Comparison of ENCODE assay signal across 8 cellular contexts in the genomic region with DNA sequence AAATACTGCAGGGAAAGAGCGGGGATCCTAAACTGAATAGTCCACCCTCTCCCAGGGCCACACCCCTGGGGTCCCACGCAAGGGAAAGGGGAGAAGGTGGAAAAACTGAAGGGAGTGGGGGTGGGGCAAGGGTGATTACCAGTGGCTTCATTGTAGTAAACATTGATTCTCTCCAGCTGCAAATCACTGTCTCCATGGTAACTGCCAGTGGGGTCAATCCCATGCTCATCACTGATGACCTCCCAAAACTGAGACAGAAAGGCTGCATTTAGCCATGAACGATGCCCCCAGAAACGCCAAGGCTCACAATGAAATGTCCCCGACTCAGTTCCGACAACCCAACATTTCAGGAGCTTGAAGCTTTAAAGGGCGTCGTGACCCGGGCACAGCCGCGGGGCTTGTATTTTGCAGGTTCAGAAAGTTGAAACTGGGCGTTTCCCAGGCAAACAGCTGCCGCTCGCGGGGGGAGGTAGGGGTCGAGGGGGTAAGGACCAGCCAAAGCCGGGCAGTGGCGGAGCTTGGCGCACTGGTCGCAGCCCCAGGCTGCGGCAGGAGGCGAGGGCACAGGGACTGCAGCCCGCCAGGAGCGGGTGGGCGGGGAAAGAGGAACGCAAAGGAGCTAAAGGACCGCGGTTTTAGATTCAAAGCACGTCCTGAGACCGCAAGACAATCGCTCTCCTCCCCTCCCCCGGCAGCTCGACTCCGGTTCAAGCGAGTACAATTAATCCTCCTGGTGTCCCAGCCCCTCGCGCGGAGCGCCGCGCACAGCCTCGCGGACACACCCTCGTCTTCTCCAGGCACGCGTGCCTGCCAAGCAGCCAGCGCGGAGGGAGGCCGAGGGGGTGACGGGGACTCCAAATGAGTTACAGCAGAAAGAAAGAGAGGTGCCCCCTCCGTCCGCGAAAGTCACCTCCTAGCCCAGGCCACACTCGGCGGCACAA. TPM values are rescaled to one million over a fixed set of nuclear protein-coding genes. Genes with fewer than 3 reads are reported as not detected.
DNase-seq lines count a peak whose midpoint lies in the region; ATAC-seq and TF ChIP-seq lines count a peak whose summit lies in the region.

No MANE protein-coding gene starts in this region.

- H3K36me3 Mint-ChIP-seq in activated CD8-positive, alpha-beta memory T cell treated with anti-CD3 and anti-CD28 coated beads, Interleukin-2, amount 10 ng/mL, durations not matched to agents 7 days and 5 days, result peaks cover 7% of the 10 kb centered on the region

- peak overlapping the region; percentile 35 for H3K4me3 ChIP-seq in LNCaP clone FGC (ENCODE audit: low read depth, low read length)

- H3K4me1 Mint-ChIP-seq in activated CD8-positive, alpha-beta memory T cell treated with anti-CD3 and anti-CD28 coated beads, Interleukin-2, amount 10 ng/mL, durations not matched to agents 7 days and 5 days, result peaks cover 33% of the 10 kb centered on the region

- peak; percentile 52 for DNase-seq in EL
- DNase-seq in LNCaP clone FGC (ENCODE audit: low read depth), result no peak
- no peak for DNase-seq in activated CD8-positive, alpha-beta memory T cell treated with anti-CD3 and anti-CD28 coated beads, Interleukin-2, amount 10 ng/mL, durations not matched to agents 7 days and 5 days
- peak; percentile 54 for DNase-seq in germinal center (ENCODE audit: low spot score)
- DNase-seq in pons (ENCODE audit: low spot score), result peak; percentile 60
- no peak for DNase-seq in dedifferentiated amniotic fluid mesenchymal stem cell (ENCODE audit: extremely low spot score)
- DNase-seq in stimulated activated CD4-positive, alpha-beta T cell treated with anti-CD3 and anti-CD28 coated beads, Interleukin-4, amount 100 ng/mL, for 4 hours, result no peak

- TF ChIP-seq CTCF in LNCaP clone FGC (IDR thresholded peaks at IDR 0.05; ENCODE audit: control insufficient read depth, extremely low read depth, insufficient read depth), result no peak

- peaks cover 71% of the 10 kb centered on the region for H3K27me3 Mint-ChIP-seq in activated CD8-positive, alpha-beta memory T cell treated with anti-CD3 and anti-CD28 coated beads, Interleukin-2, amount 10 ng/mL, durations not matched to agents 7 days and 5 days

- peaks cover 5% of the 10 kb centered on the region for H3K9me3 Mint-ChIP-seq in activated CD8-positive, alpha-beta memory T cell treated with anti-CD3 and anti-CD28 coated beads, Interleukin-2, amount 10 ng/mL, durations not matched to agents 7 days and 5 days (ENCODE audit: low read depth)

- H3K4me3 Mint-ChIP-seq in activated CD8-positive, alpha-beta memory T cell treated with anti-CD3 and anti-CD28 coated beads, Interleukin-2, amount 10 ng/mL, durations not matched to agents 7 days and 5 days, result peak overlapping the region; percentile 42

- ATAC-seq in activated CD8-positive, alpha-beta memory T cell treated with anti-CD3 and anti-CD28 coated beads, Interleukin-2, amount 10 ng/mL, durations not matched to agents 7 days and 5 days, result peak; percentile 20
- ATAC-seq in HG03378 (IDR thresholded peaks at IDR 0.05; ENCODE audit: unreplicated experiment), result no peak

- H3K27ac Mint-ChIP-seq in activated CD8-positive, alpha-beta memory T cell treated with anti-CD3 and anti-CD28 coated beads, Interleukin-2, amount 10 ng/mL, durations not matched to agents 7 days and 5 days, result no peak overlapping the region

- CTCF ChIA-PET in activated CD8-positive, alpha-beta memory T cell treated with anti-CD3 and anti-CD28 coated beads, Interleukin-2, amount 10 ng/mL, durations not matched to agents 7 days and 5 days (lab: Charles Lee), result interaction anchor here (1.6 kb wide), 1 partner anchor 25 kb away, joined by 5 read pairs; no protein-coding TSS in a partner anchor

RNA-seq across cellular contexts. Expression of gene TUBB2B, which starts 0.8 kb away (rescaled TPM):
- not detected for total RNA-seq in activated CD8-positive, alpha-beta memory T cell treated with anti-CD3 and anti-CD28 coated beads, Interleukin-2, amount 10 ng/mL, durations not matched to agents 7 days and 5 days

RNA-seq across cellular contexts. Expression of gene PSMG4, which starts 32.1 kb away (rescaled TPM):
- total RNA-seq in activated CD8-positive, alpha-beta memory T cell treated with anti-CD3 and anti-CD28 coated beads, Interleukin-2, amount 10 ng/mL, durations not matched to agents 7 days and 5 days, result 10 to 100 TPM; 24.4 TPM

Comparison
In these comparisons a context has a peak if more than half of its experiments do, and no peak if none do; other contexts are left out.
1. DNase-seq: peak in EL (single experiment), germinal center (single experiment) and pons (single experiment); none in LNCaP clone FGC (single experiment), activated CD8-positive, alpha-beta memory T cell treated with anti-CD3 and anti-CD28 coated beads, Interleukin-2, amount 10 ng/mL, durations not matched to agents 7 days and 5 days (single experiment), dedifferentiated amniotic fluid mesenchymal stem cell (single experiment) and stimulated activated CD4-positive, alpha-beta T cell treated with anti-CD3 and anti-CD28 coated beads, Interleukin-4, amount 100 ng/mL, for 4 hours (0 of 2).